Comparison of ENCODE assay signal across 17 cellular contexts in the genomic region with DNA sequence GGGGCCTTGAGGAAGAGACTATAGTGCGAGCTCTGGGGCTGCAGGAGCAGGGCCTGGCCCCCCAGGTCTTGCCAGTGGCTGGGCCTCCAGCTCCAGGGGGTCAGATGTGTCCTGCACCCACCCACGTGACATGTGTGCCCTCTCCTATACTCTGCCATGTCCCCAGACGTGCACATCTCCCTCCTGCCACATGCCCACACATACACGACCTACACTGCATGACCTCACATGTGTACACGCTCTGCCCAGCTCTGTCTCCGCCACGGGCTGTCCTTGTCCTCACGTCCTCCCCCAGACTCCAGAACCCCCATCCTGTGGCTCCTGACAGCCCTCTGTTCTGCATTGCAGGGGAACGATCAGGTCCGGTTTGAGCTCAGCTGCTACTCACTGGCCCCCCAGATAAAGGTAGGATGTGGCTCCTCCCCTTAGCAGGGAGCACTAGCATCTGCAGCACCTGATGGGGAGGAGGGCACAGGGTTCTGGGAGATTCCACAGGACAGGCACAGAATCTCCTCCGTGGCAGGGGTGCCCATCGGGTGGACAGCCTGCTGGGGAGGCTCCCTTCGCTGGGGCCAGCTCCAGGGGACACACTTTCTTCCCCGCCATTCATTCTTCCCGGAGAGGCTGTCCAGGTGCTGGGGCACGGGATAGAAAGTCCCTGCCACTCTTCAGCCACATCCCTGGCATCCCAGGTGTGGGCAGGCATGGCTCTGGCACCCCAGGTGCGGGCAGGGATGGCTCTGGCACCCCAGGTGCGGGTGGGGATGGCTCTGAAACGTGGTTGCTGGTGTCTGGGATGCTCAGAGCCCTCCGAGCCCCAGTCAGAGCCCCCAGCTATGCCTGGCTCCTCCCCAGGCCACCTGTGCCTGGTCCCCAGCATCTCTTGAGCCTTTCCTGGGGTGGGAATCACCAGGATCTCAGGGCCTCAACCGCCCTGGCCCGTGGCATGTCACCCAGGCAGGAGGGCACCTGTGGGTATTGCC. TPM values are rescaled to one million over a fixed set of nuclear protein-coding genes. Genes with fewer than 3 reads are reported as not detected.
DNase-seq lines count a peak whose midpoint lies in the region; ATAC-seq, FAIRE-seq and TF ChIP-seq lines count a peak whose summit lies in the region.
"Had no signal": no experiment of that assay in that cellular context is flagged by ENCODE, and none has a peak within 500 bp of the region (broad histone marks: within the 10 kb centered on the region; RNA-seq: fewer than 3 reads in every experiment).

No MANE protein-coding gene starts in this region.

- H3K9me3 ChIP-seq in right lobe of liver (no peaks in the 10 kb centered on the region), spleen (no peaks in the 10 kb centered on the region)
- H3K9me3 ChIP-seq: BLaER1, Caco-2 had no signal

- no peak overlapping the region for H3K4me3 Mint-ChIP-seq in type B pancreatic cell
- H3K4me3 Mint-ChIP-seq: CD8-positive, alpha-beta memory T cell had no signal

- H3K27ac ChIP-seq in right lobe of liver (no peak overlapping the region), spleen (no peak overlapping the region)
- H3K27ac ChIP-seq: 22Rv1, BLaER1 had no signal

- H3K4me1 ChIP-seq in right lobe of liver: peaks cover 0 to 66% (median 14%) of the 10 kb centered on the region in 4 donors
- H3K4me1 ChIP-seq in spleen: peaks cover 0 to 6% (median 4%) of the 10 kb centered on the region in 6 donors
- H3K4me1 ChIP-seq: BLaER1, Caco-2 had no signal

- H3K36me3 Mint-ChIP-seq in type B pancreatic cell: no peaks in the 10 kb centered on the region
- H3K36me3 Mint-ChIP-seq: CD8-positive, alpha-beta memory T cell had no signal

- H3K9me3 Mint-ChIP-seq in type B pancreatic cell: no peaks in the 10 kb centered on the region
- H3K9me3 Mint-ChIP-seq: CD8-positive, alpha-beta memory T cell had no signal

- H3K27me3 Mint-ChIP-seq in type B pancreatic cell: peaks cover 32% of the 10 kb centered on the region

- peak; percentile 82 for FAIRE-seq in bronchial epithelial cell (lab: Jason Lieb, UNC)
- FAIRE-seq: GM12892 had no signal

- intact Hi-C loops in Right ventricle myocardium inferior (cut with DNase I) (no loop called here), left ventricle myocardium superior (cut with micrococcal nuclease) (loop anchor here (5.0 kb wide), 1 partner anchor 218 kb away; no protein-coding TSS in a partner anchor), right lobe of liver (cut with DNase I) (loop anchor here in 1 of 2 donors (5.0 kb wide), 1 partner anchor 218 kb away; no protein-coding TSS in a partner anchor), spleen (cut with DNase I; ENCODE audit: low total_unique reads) (no loop called here)

- H3K27me3 ChIP-seq in bronchial epithelial cell (ENCODE audit: control insufficient read depth, insufficient read depth, low read length) (no peaks in the 10 kb centered on the region), right lobe of liver (no peaks in the 10 kb centered on the region), spleen (replicated peaks in 1 of 7) (peaks cover 0 to 95% (median 7%) of the 10 kb centered on the region in 7 donors)
- H3K27me3 ChIP-seq: BLaER1 had no signal

- no peak for TF ChIP-seq POLR2A in right lobe of liver (IDR thresholded peaks at IDR 0.05)
- TF ChIP-seq POLR2A in spleen (IDR thresholded peaks at IDR 0.05): no peak

- TF ChIP-seq CTCF in bronchial epithelial cell (IDR thresholded peaks at IDR 0.05; ENCODE audit: insufficient read depth, low read length, severe bottlenecking) (no peak), right lobe of liver (IDR thresholded peaks at IDR 0.05) (no peak), type B pancreatic cell (conservative IDR thresholded peaks at IDR 0.05) (no peak), spleen (IDR thresholded peaks at IDR 0.05 in 8 of 11, conservative IDR thresholded peaks at IDR 0.05 in 3 of 11) (no peak)

- WGBS in right lobe of liver (ENCODE audit: insufficient coverage, low coverage, low lambda C conversion rate, missing lambda C conversion rate): 67% methylated on average over 1 of the region's 22 CpGs
- WGBS in spleen, 5 donors: 75 to 81% (median 80%) methylated on average over 14 to 22 of the region's 22 CpGs

- H3K27ac Mint-ChIP-seq in type B pancreatic cell: peak overlapping the region; percentile 33
- H3K27ac Mint-ChIP-seq: CD8-positive, alpha-beta memory T cell had no signal

- ATAC-seq in Right ventricle myocardium inferior: no peak
- ATAC-seq in left ventricle myocardium superior: no peak
- peak in 1 of 4 donors; percentile 4 for ATAC-seq in right lobe of liver
- ATAC-seq: HCT116 had no signal

- peaks cover 13% of the 10 kb centered on the region for H3K4me1 Mint-ChIP-seq in type B pancreatic cell (ENCODE audit: unreplicated experiment)

- H3K36me3 ChIP-seq in bronchial epithelial cell (ENCODE audit: control insufficient read depth, insufficient read depth, low read length): peaks cover 5% of the 10 kb centered on the region
- peaks cover 0 to 84% (median 16%) of the 10 kb centered on the region in 4 donors for H3K36me3 ChIP-seq in right lobe of liver
- peaks cover 0 to 27% (median 0%) of the 10 kb centered on the region in 6 donors for H3K36me3 ChIP-seq in spleen

- H3K4me3 ChIP-seq in bronchial epithelial cell (ENCODE audit: low read depth, low read length) (no peak overlapping the region), right lobe of liver (no peak overlapping the region), spleen (no peak overlapping the region)
- H3K4me3 ChIP-seq: BLaER1 had no signal

- DNase-seq in Right ventricle myocardium inferior (ENCODE audit: missing footprints) (peak; percentile 37), left ventricle myocardium superior (no peak), bronchial epithelial cell (ENCODE audit: low read depth) (no peak), right lobe of liver (peak in 2 of 3 donors; percentile 52 to 70), type B pancreatic cell (ENCODE audit: extremely low spot score, unreplicated experiment) (no peak), spleen (no peak), AG08396 (ENCODE audit: low spot score) (no peak), NAMALWA (ENCODE audit: low spot score) (no peak)
- DNase-seq: AML-193; Caco-2; CD8-positive, alpha-beta memory T cell; DND-41; GDM1 had no signal

RNA-seq across cellular contexts. Expression of gene ASS1, which starts 19.3 kb away (rescaled TPM):
- total RNA-seq in Right ventricle myocardium inferior: 84.8 TPM
- 65.5 TPM for total RNA-seq in left ventricle myocardium superior
- total RNA-seq in bronchial epithelial cell: 396 and 415 TPM in 2 replicates
- total RNA-seq in right lobe of liver: 1,000 to 10,000 TPM in 3 of 6 experiments, 100 to 1,000 TPM in 3; 437 to 1,278 (median 1,014) TPM
- total RNA-seq in type B pancreatic cell (ENCODE audit: low replicate concordance): 29.1 and 80.1 TPM in 2 replicates
- 10 to 100 TPM; 15.4 to 37.4 (median 26.8) TPM for total RNA-seq in spleen
- polyA plus RNA-seq in spleen: 10 to 100 TPM; 17.1 to 27.0 (median 24.8) TPM
- polyA plus RNA-seq: CD8-positive, alpha-beta memory T cell had no signal

Comparison
In these comparisons a context has a peak if more than half of its experiments do, and no peak if none do; other contexts are left out.
1. DNase-seq: peak in Right ventricle myocardium inferior (single experiment) and right lobe of liver (2 of 3); none in left ventricle myocardium superior (single experiment), bronchial epithelial cell (single experiment), type B pancreatic cell (single experiment), spleen (single experiment), AG08396 (single experiment) and NAMALWA (single experiment).